In the genomic region with DNA sequence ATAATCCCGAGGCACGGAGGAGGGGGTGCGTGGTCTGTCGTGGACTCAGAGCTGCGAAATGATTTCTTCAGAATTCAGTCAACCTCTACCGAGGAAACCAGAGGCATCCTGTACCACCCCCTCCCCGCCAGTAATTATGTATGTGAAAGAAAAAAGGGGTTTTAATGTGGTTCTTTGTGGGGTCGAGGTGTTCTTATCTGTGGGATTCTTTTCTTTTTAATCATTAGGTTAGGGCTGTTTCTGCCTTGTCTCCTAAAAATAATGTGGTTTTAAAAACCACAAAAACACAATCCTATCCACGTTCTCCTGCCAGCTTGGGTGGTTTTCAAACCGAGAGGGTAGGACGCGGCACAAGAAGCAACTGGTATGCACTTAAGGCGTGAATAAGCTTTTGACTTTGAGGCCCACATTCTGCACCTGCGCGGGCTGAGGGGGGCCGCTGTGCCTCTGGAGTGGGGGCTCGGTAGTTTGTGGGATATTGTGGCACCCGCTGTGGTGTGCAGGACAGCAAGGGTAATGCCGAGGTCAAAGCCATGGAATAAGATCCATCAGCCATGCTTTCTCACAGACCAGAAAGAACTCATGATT, we compare ENCODE assay signal across 9 cellular contexts. TPM values are rescaled to one million over a fixed set of nuclear protein-coding genes. Genes with fewer than 3 reads are reported as not detected.
DNase-seq lines count a peak whose midpoint lies in the region; ATAC-seq and TF ChIP-seq lines count a peak whose summit lies in the region.
"Had no signal": no experiment of that assay in that cellular context is flagged by ENCODE, and none has a peak within 500 bp of the region (broad histone marks: within the 10 kb centered on the region; RNA-seq: fewer than 3 reads in every experiment).

No MANE protein-coding gene starts in this region.

- peaks cover 49% of the 10 kb centered on the region for H3K27me3 Mint-ChIP-seq in activated CD8-positive, alpha-beta T cell treated with anti-CD3 and anti-CD28 coated beads, Interleukin-2, amount 10 ng/mL, durations not matched to agents 7 days and 5 days (ENCODE audit: low read depth)
- H3K27me3 Mint-ChIP-seq in stimulated activated memory B cell treated with anti-CD40 and anti-IgM and Interleukin-4, amounts not matched to agents 10 μg/mL and 1 μg/mL and 100 μg/mL, for 72 hours, result peaks cover 52% of the 10 kb centered on the region
- H3K27me3 Mint-ChIP-seq in Calu3 (ENCODE audit: unreplicated experiment), result peaks cover 37% of the 10 kb centered on the region

- POLR2A ChIA-PET in HEK293 (lab: Yijun Ruan, JAX), result interaction anchor here (1.3 to 2.0 kb wide), 2 partner anchors 114 to 210 kb away, joined by 12 to 22 read pairs; partner anchors contain the start of gene ALDH3A2
- POLR2A ChIA-PET in activated CD8-positive, alpha-beta T cell treated with anti-CD3 and anti-CD28 coated beads, Interleukin-2, amount 10 ng/mL, durations not matched to agents 7 days and 5 days (lab: Charles Lee), result no interaction called here

- H3K27ac Mint-ChIP-seq in activated CD8-positive, alpha-beta T cell treated with anti-CD3 and anti-CD28 coated beads, Interleukin-2, amount 10 ng/mL, durations not matched to agents 7 days and 5 days, result no peak overlapping the region
- H3K27ac Mint-ChIP-seq in stimulated activated memory B cell treated with anti-CD40 and anti-IgM and Interleukin-4, amounts not matched to agents 10 μg/mL and 1 μg/mL and 100 μg/mL, for 72 hours, result peak overlapping the region; percentile 3
- no peak overlapping the region for H3K27ac Mint-ChIP-seq in Calu3 (ENCODE audit: unreplicated experiment)

- intact Hi-C loops in Calu3 (cut with micrococcal nuclease; ENCODE audit: unreplicated experiment), result no loop called here

- no peaks in the 10 kb centered on the region for H3K9me3 ChIP-seq in HEK293 (ENCODE audit: control insufficient read depth, insufficient read depth, low read depth, low read length)

- DNase-seq in activated CD8-positive, alpha-beta T cell treated with anti-CD3 and anti-CD28 coated beads, Interleukin-2, amount 10 ng/mL, durations not matched to agents 7 days and 5 days, result no peak
- peak; percentile 36 for DNase-seq in iris pigment epithelial cell (ENCODE audit: low read depth)
- no peak for DNase-seq in Calu3
- no peak for DNase-seq in GM19238 (ENCODE audit: insufficient read length, low spot score)
- DNase-seq: NCI-H748 treated with DMSO at 0.1 percent for 48 hours had no signal

- H3K4me3 ChIP-seq in HEK293 (ENCODE audit: low read depth, low read length), result peak overlapping the region; percentile 63

- H3K9me3 Mint-ChIP-seq in activated CD8-positive, alpha-beta T cell treated with anti-CD3 and anti-CD28 coated beads, Interleukin-2, amount 10 ng/mL, durations not matched to agents 7 days and 5 days (ENCODE audit: insufficient read depth), result no peaks in the 10 kb centered on the region
- H3K9me3 Mint-ChIP-seq in stimulated activated memory B cell treated with anti-CD40 and anti-IgM and Interleukin-4, amounts not matched to agents 10 μg/mL and 1 μg/mL and 100 μg/mL, for 72 hours, result no peaks in the 10 kb centered on the region
- no peaks in the 10 kb centered on the region for H3K9me3 Mint-ChIP-seq in Calu3 (ENCODE audit: low read depth, unreplicated experiment)

- 0 out of 2 replicates have a peak, but pooled peaks cover 2% of the 10 kb centered on the region for H3K4me1 ChIP-seq in HEK293 (ENCODE audit: control insufficient read depth, insufficient read depth, low read length)

- ATAC-seq in activated CD8-positive, alpha-beta T cell treated with anti-CD3 and anti-CD28 coated beads, Interleukin-2, amount 10 ng/mL, durations not matched to agents 7 days and 5 days, result no peak
- peak; percentile 52 for ATAC-seq in stimulated activated memory B cell treated with anti-CD40 and anti-IgM and Interleukin-4, amounts not matched to agents 10 μg/mL and 1 μg/mL and 100 μg/mL, for 72 hours
- ATAC-seq in HG02870 (IDR thresholded peaks at IDR 0.05; ENCODE audit: unreplicated experiment) (no peak), HG02884 (IDR thresholded peaks at IDR 0.05; ENCODE audit: unreplicated experiment) (no peak)

- TF ChIP-seq CTCF in HEK293 (tag by site-specific recombination; IDR thresholded peaks at IDR 0.05), result no peak
- no peak for TF ChIP-seq CTCF in Calu3 (IDR thresholded peaks at IDR 0.05; ENCODE audit: unreplicated experiment)

- BruUV-seq in Calu3 (replicated peaks; lab: Mats Ljungman, UMichigan), result no TSS peak

- H3K4me1 Mint-ChIP-seq in activated CD8-positive, alpha-beta T cell treated with anti-CD3 and anti-CD28 coated beads, Interleukin-2, amount 10 ng/mL, durations not matched to agents 7 days and 5 days (ENCODE audit: low read depth), result peaks cover 8% of the 10 kb centered on the region
- H3K4me1 Mint-ChIP-seq in stimulated activated memory B cell treated with anti-CD40 and anti-IgM and Interleukin-4, amounts not matched to agents 10 μg/mL and 1 μg/mL and 100 μg/mL, for 72 hours, result peaks cover 28% of the 10 kb centered on the region
- H3K4me1 Mint-ChIP-seq in Calu3 (ENCODE audit: low read depth, unreplicated experiment), result no peaks in the 10 kb centered on the region

- H3K27ac ChIP-seq in HEK293 (ENCODE audit: extremely low read depth, low read depth, low read length), result no peak overlapping the region; the same call in 1 of the 2 replicates

- CTCF ChIA-PET in HEK293 (lab: Yijun Ruan, JAX), result interaction anchor here (0.7 to 1.1 kb wide), 6 partner anchors 21 to 230 kb away, joined by 3 to 4 read pairs (median 3); partner anchors contain the start of gene B9D1
- CTCF ChIA-PET in activated CD8-positive, alpha-beta T cell treated with anti-CD3 and anti-CD28 coated beads, Interleukin-2, amount 10 ng/mL, durations not matched to agents 7 days and 5 days (lab: Charles Lee), result interaction anchor here (0.6 to 0.9 kb wide), 2 partner anchors 111 to 112 kb away, joined by 3 read pairs; no protein-coding TSS in a partner anchor
- CTCF ChIA-PET in Calu3 (lab: Charles Lee), result no interaction called here

- no peaks in the 10 kb centered on the region for H3K36me3 Mint-ChIP-seq in activated CD8-positive, alpha-beta T cell treated with anti-CD3 and anti-CD28 coated beads, Interleukin-2, amount 10 ng/mL, durations not matched to agents 7 days and 5 days (ENCODE audit: low read depth)
- no peaks in the 10 kb centered on the region for H3K36me3 Mint-ChIP-seq in stimulated activated memory B cell treated with anti-CD40 and anti-IgM and Interleukin-4, amounts not matched to agents 10 μg/mL and 1 μg/mL and 100 μg/mL, for 72 hours
- H3K36me3 Mint-ChIP-seq in Calu3 (ENCODE audit: insufficient read depth, unreplicated experiment), result no peaks in the 10 kb centered on the region

- H3K4me3 Mint-ChIP-seq in activated CD8-positive, alpha-beta T cell treated with anti-CD3 and anti-CD28 coated beads, Interleukin-2, amount 10 ng/mL, durations not matched to agents 7 days and 5 days, result peak overlapping the region; percentile 28
- H3K4me3 Mint-ChIP-seq in stimulated activated memory B cell treated with anti-CD40 and anti-IgM and Interleukin-4, amounts not matched to agents 10 μg/mL and 1 μg/mL and 100 μg/mL, for 72 hours, result peak overlapping the region; percentile 72
- no peak overlapping the region for H3K4me3 Mint-ChIP-seq in Calu3 (ENCODE audit: low read depth, unreplicated experiment)

- H3K36me3 ChIP-seq in HEK293 (ENCODE audit: control insufficient read depth in 2 of 2, insufficient read depth in 1 of 2, low read length in 2 of 2), result no peaks in the 10 kb centered on the region

TF ChIP-seq in HEK293, 187 proteins besides CTCF, POLR2A, EP300 and RAD21:
- TF ChIP-seq SCRT2 (tag by site-specific recombination; IDR thresholded peaks at IDR 0.05) (peak; percentile 66), ZSCAN30 (tag by site-specific recombination; IDR thresholded peaks at IDR 0.05) (no peak)

RNA-seq across cellular contexts. Expression of gene SLC47A1, which starts 1.0 kb away (rescaled TPM):
- total RNA-seq in activated CD8-positive, alpha-beta T cell treated with anti-CD3 and anti-CD28 coated beads, Interleukin-2, amount 10 ng/mL, durations not matched to agents 7 days and 5 days, result not detected
- total RNA-seq in Calu3 (2022), result not detected in 2 replicates
